ENCODE assay signal across 24 cellular contexts in the genomic region with DNA sequence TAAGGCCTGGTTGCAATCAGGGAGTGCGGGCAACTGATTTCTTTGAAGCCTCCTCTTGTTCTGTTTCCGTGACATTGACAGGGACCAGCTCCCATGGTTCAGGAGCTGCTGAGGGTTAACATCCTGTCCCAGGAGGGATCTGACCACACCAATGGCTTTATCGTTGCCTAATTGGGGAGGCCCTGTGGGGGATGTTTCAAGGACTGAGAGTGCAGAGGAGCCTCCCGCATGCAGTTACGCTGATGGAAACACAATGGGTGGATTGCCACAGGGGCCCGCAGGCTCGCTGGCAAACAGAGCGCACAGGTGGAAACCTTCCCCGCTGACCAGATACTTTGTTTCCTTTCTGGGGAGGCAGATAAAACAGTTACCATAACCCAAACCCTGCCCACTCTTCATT.
"Had no signal": no experiment of that assay in that cellular context is flagged by ENCODE, and none has a peak within 500 bp of the region (broad histone marks: within the 10 kb centered on the region; RNA-seq: fewer than 3 reads in every experiment).

No MANE protein-coding gene starts in this region.

- H3K36me3 ChIP-seq: cardiac muscle cell, esophagus squamous epithelium, heart right ventricle, tibial artery, uterus had no signal

- H3K27me3 Mint-ChIP-seq: activated CD4-positive, alpha-beta T cell treated with anti-CD3 and anti-CD28 coated beads for 36 hours; effector memory CD8-positive, alpha-beta T cell; natural killer cell treated with Interleukin-12 subunit alpha and Interleukin-12 subunit beta and Interleukin-15 and Interleukin-18, amount 100 ng/mL, for 72 hours; progenitor cell of endocrine pancreas had no signal

- FAIRE-seq: islet of Langerhans had no signal

- H3K36me3 Mint-ChIP-seq: activated naive CD8-positive, alpha-beta T cell treated with anti-CD3 and anti-CD28 coated beads, Interleukin-2, amount 10 ng/mL, durations not matched to agents 7 days and 5 days; mesothelial cell of epicardium; natural killer cell treated with Interleukin-12 subunit alpha and Interleukin-12 subunit beta and Interleukin-15 and Interleukin-18, amount 100 ng/mL, for 72 hours had no signal

- H3K4me1 ChIP-seq: esophagus squamous epithelium, heart right ventricle, tibial artery, uterus had no signal

- H3K27ac Mint-ChIP-seq: activated CD4-positive, alpha-beta T cell treated with anti-CD3 and anti-CD28 coated beads for 36 hours; activated naive CD8-positive, alpha-beta T cell treated with anti-CD3 and anti-CD28 coated beads, Interleukin-2, amount 10 ng/mL, durations not matched to agents 7 days and 5 days; activated T-helper 1 cell treated with anti-CD3 and anti-CD28 coated beads, Interleukin-12 subunit alpha, Interleukin-12 subunit beta, Interleukin-2, Interleukin-4 antibody, amounts not matched to agents 30 ng/mL and 10 ng/mL and 1 ng/mL, durations not matched to agents 14 hours and 24 hours and 36 hours; effector memory CD8-positive, alpha-beta T cell; mesothelial cell of epicardium; natural killer cell treated with Interleukin-12 subunit alpha and Interleukin-12 subunit beta and Interleukin-15 and Interleukin-18, amount 100 ng/mL, for 72 hours had no signal

- H3K27me3 ChIP-seq: cardiac muscle cell, esophagus squamous epithelium, heart right ventricle, tibial artery, uterus had no signal

- H3K4me3 ChIP-seq: cardiac muscle cell, esophagus squamous epithelium, heart right ventricle, lung, tibial artery, uterus had no signal

- DNase-seq: activated CD4-positive, alpha-beta T cell treated with anti-CD3 and anti-CD28 coated beads for 36 hours; activated CD4-positive, alpha-beta T cell treated with anti-CD3 and anti-CD28 coated beads, Interleukin-2, amount 50 U/mL, for 48 hours; activated naive CD4-positive, alpha-beta T cell; activated naive CD8-positive, alpha-beta T cell treated with anti-CD3 and anti-CD28 coated beads, Interleukin-2, amount 10 ng/mL, durations not matched to agents 7 days and 5 days; activated T-cell treated with anti-CD3 and anti-CD28 coated beads for 4 hours; amygdala; effector memory CD8-positive, alpha-beta T cell; esophagus squamous epithelium; heart right ventricle; left cardiac atrium; nucleus accumbens; stimulated activated CD4-positive, alpha-beta T cell treated with anti-CD3 and anti-CD28 coated beads, Interleukin-12 subunit alpha, Interleukin-12 subunit beta, amount 100 ng/mL, for 4 hours; stimulated activated CD4-positive, alpha-beta T cell treated with anti-CD3 and anti-CD28 coated beads, Interleukin-1b, Interleukin-23, amount 100 ng/mL, for 48 hours; stimulated activated CD8-positive, alpha-beta memory T cell treated with anti-CD3 and anti-CD28 coated beads, Interleukin-4, amount 100 ng/mL, for 48 hours; stimulated activated naive CD4-positive, alpha-beta T cell; tibial artery; uterus had no signal

- H3K27ac ChIP-seq: cardiac muscle cell, esophagus squamous epithelium, heart right ventricle, tibial artery, uterus had no signal

- H3K9me3 Mint-ChIP-seq: activated naive CD8-positive, alpha-beta T cell treated with anti-CD3 and anti-CD28 coated beads, Interleukin-2, amount 10 ng/mL, durations not matched to agents 7 days and 5 days; activated T-helper 1 cell treated with anti-CD3 and anti-CD28 coated beads, Interleukin-12 subunit alpha, Interleukin-12 subunit beta, Interleukin-2, Interleukin-4 antibody, amounts not matched to agents 30 ng/mL and 10 ng/mL and 1 ng/mL, durations not matched to agents 14 hours and 24 hours and 36 hours; effector memory CD8-positive, alpha-beta T cell; mesothelial cell of epicardium; natural killer cell treated with Interleukin-12 subunit alpha and Interleukin-12 subunit beta and Interleukin-15 and Interleukin-18, amount 100 ng/mL, for 72 hours had no signal

- H3K9me3 ChIP-seq: esophagus squamous epithelium, heart right ventricle, tibial artery, uterus had no signal

- H3K4me3 Mint-ChIP-seq: activated CD4-positive, alpha-beta T cell treated with anti-CD3 and anti-CD28 coated beads for 36 hours; activated naive CD8-positive, alpha-beta T cell treated with anti-CD3 and anti-CD28 coated beads, Interleukin-2, amount 10 ng/mL, durations not matched to agents 7 days and 5 days; activated T-helper 1 cell treated with anti-CD3 and anti-CD28 coated beads, Interleukin-12 subunit alpha, Interleukin-12 subunit beta, Interleukin-2, Interleukin-4 antibody, amounts not matched to agents 30 ng/mL and 10 ng/mL and 1 ng/mL, durations not matched to agents 14 hours and 24 hours and 36 hours; effector memory CD8-positive, alpha-beta T cell; mesothelial cell of epicardium; natural killer cell treated with Interleukin-12 subunit alpha and Interleukin-12 subunit beta and Interleukin-15 and Interleukin-18, amount 100 ng/mL, for 72 hours had no signal

- ATAC-seq: activated CD4-positive, alpha-beta T cell treated with anti-CD3 and anti-CD28 coated beads for 36 hours; effector memory CD8-positive, alpha-beta T cell; heart right ventricle; left cardiac atrium; natural killer cell treated with Interleukin-12 subunit alpha and Interleukin-12 subunit beta and Interleukin-15 and Interleukin-18, amount 100 ng/mL, for 72 hours had no signal

- H3K4me1 Mint-ChIP-seq: activated CD4-positive, alpha-beta T cell treated with anti-CD3 and anti-CD28 coated beads for 36 hours; activated naive CD8-positive, alpha-beta T cell treated with anti-CD3 and anti-CD28 coated beads, Interleukin-2, amount 10 ng/mL, durations not matched to agents 7 days and 5 days; mesothelial cell of epicardium had no signal
